1 cellular context compared by ENCODE assay signal in genomic region chr16:31476305-31477219, GRCh38.
TF ChIP-seq lines count a peak whose summit lies in the region.

No MANE protein-coding gene starts in this region.

TF ChIP-seq in SK-N-SH, 30 proteins besides CTCF, POLR2A, EP300 and RAD21 (continued from another document):
- TF ChIP-seq EZH2phosphoT487 (IDR thresholded peaks at IDR 0.05; ENCODE audit: borderline replicate concordance, low read depth): no peak
- TF ChIP-seq RFX5 (IDR thresholded peaks at IDR 0.05; ENCODE audit: low read length): no peak
- no peak for TF ChIP-seq TCF12 (IDR thresholded peaks at IDR 0.05)
- no peak for TF ChIP-seq PBX3 (IDR thresholded peaks at IDR 0.05)
TF ChIP-seq in SK-N-SH: peak in this region for 0.
